1 cellular context compared by ENCODE assay signal in genomic region chr21:43718872-43719747, GRCh38.
TF ChIP-seq lines count a peak whose summit lies in the region.

PDXK (plus strand) TSS chr21:43719129; CDS start chr21:43719295, 166 bp downstream.

TF ChIP-seq in K562, 482 proteins besides CTCF, POLR2A, EP300 and RAD21 (continued from another document and continues in another):
- TF ChIP-seq EWSR1 (IDR thresholded peaks at IDR 0.05; ENCODE audit: borderline replicate concordance, low read depth, partially characterized antibody) = no peak
- TF ChIP-seq THAP12 (CRISPR knock-in tag; IDR thresholded peaks at IDR 0.05) = peak; percentile 70; the same call in 1 of the 2 replicates
- peak in 1 of 2 experiments; percentile 56; a peak in 3 of 4 replicates for TF ChIP-seq MNT (conservative IDR thresholded peaks at IDR 0.05)
- TF ChIP-seq ZNF316 (IDR thresholded peaks at IDR 0.05) = peak; percentile 74
- TF ChIP-seq HMGN3 (IDR thresholded peaks at IDR 0.05; ENCODE audit: borderline replicate concordance, extremely low read depth, insufficient read length, low read depth, low read length) = peak; percentile 72
- TF ChIP-seq SUPT5H (IDR thresholded peaks at IDR 0.05) = peak; percentile 65
- TF ChIP-seq FOSL1 (tag; conservative IDR thresholded peaks at IDR 0.05) = peak; percentile 54; the same call in 1 of the 2 replicates
- peak; percentile 73 for TF ChIP-seq CXXC5 (CRISPR knock-in tag; IDR thresholded peaks at IDR 0.05)
- TF ChIP-seq MBD2 (IDR thresholded peaks at IDR 0.05; ENCODE audit: borderline replicate concordance, low read depth) = no peak; the same call in 1 of the 2 replicates
- TF ChIP-seq RB1 (IDR thresholded peaks at IDR 0.05; ENCODE audit: low read depth) = peak; percentile 71
- peak; percentile 73; the same call in 1 of the 2 replicates for TF ChIP-seq POLR2AphosphoS5 (IDR thresholded peaks at IDR 0.05; ENCODE audit: control insufficient read depth, insufficient read depth, low read depth, low read length)
- TF ChIP-seq MITF (IDR thresholded peaks at IDR 0.05) = peak; percentile 45; the same call in 1 of the 2 replicates
- no peak for TF ChIP-seq NUFIP1 (IDR thresholded peaks at IDR 0.05; ENCODE audit: partially characterized antibody)
- peak in 1 of 2 experiments; percentile 62; a peak in 2 of 4 replicates for TF ChIP-seq HDAC1 (IDR thresholded peaks at IDR 0.05)
- TF ChIP-seq SMAD4 (CRISPR knock-in tag; conservative IDR thresholded peaks at IDR 0.05) = peak; percentile 61
- no peak for TF ChIP-seq ZSCAN32 (CRISPR knock-in tag; IDR thresholded peaks at IDR 0.05)
- no peak for TF ChIP-seq NCOA6 (IDR thresholded peaks at IDR 0.05)
- 0 out of 2 replicates have a peak, but pooled peaks have one; percentile 61 for TF ChIP-seq ZNF431 (CRISPR knock-in tag; IDR thresholded peaks at IDR 0.05)
- TF ChIP-seq UBTF (IDR thresholded peaks at IDR 0.05; ENCODE audit: borderline replicate concordance in 1 of 2, low read depth in 2 of 2, low read length in 2 of 2) = peak; percentile 23 to 72; a peak in 3 of 4 replicates
- 0 out of 2 replicates have a peak, but pooled peaks have one; percentile 51 for TF ChIP-seq ZNF511 (CRISPR knock-in tag; IDR thresholded peaks at IDR 0.05)
- peak; percentile 63 for TF ChIP-seq NEUROD1 (IDR thresholded peaks at IDR 0.05; ENCODE audit: borderline replicate concordance, low read depth, low read length, partially characterized antibody)
- TF ChIP-seq ELF1 (tag; IDR thresholded peaks at IDR 0.05) = 0 out of 2 replicates have a peak, but pooled peaks have one; percentile 52
- TF ChIP-seq ZNF175 (CRISPR knock-in tag; IDR thresholded peaks at IDR 0.05; ENCODE audit: low read depth) = peak; percentile 34; the same call in 1 of the 2 replicates
- TF ChIP-seq HNRNPL (IDR thresholded peaks at IDR 0.05; ENCODE audit: low read depth, low read length) = peak; percentile 65; the same call in 1 of the 2 replicates
- no peak for TF ChIP-seq BRF2 (IDR thresholded peaks at IDR 0.05; ENCODE audit: borderline replicate concordance, insufficient read depth, insufficient read length)
- peak; percentile 5; the same call in 1 of the 2 replicates for TF ChIP-seq SMARCC2 (IDR thresholded peaks at IDR 0.05; ENCODE audit: low read depth)
- peak; percentile 92 for TF ChIP-seq POLR2G (IDR thresholded peaks at IDR 0.05; ENCODE audit: low read depth, low read length)
- peak; percentile 11 to 86 for TF ChIP-seq E2F6 (IDR thresholded peaks at IDR 0.05; ENCODE audit: borderline replicate concordance in 1 of 2, extremely low read depth in 1 of 2, insufficient read depth in 1 of 2, insufficient read length in 1 of 2, low read depth in 1 of 2, low read length in 1 of 2, poor library complexity in 1 of 2, severe bottlenecking in 1 of 2)
- peak; percentile 80; the same call in 1 of the 2 replicates for TF ChIP-seq IRF2 (CRISPR knock-in tag; IDR thresholded peaks at IDR 0.05)
- TF ChIP-seq MTA3 (IDR thresholded peaks at IDR 0.05; ENCODE audit: borderline replicate concordance) = no peak
- 0 out of 2 replicates have a peak, but pooled peaks have one; percentile 37 for TF ChIP-seq CBX5 (IDR thresholded peaks at IDR 0.05; ENCODE audit: borderline replicate concordance, low read depth)
- TF ChIP-seq ZBTB12 (CRISPR knock-in tag; IDR thresholded peaks at IDR 0.05) = peak; percentile 62; the same call in 1 of the 2 replicates
- TF ChIP-seq NR4A1 (CRISPR knock-in tag; IDR thresholded peaks at IDR 0.05) = no peak
- TF ChIP-seq NR4A1 (tag; IDR thresholded peaks at IDR 0.05) = peak; percentile 33; the same call in 1 of the 2 replicates
- peak; percentile 44; the same call in 1 of the 2 replicates for TF ChIP-seq GABPB1 (CRISPR knock-in tag; IDR thresholded peaks at IDR 0.05)
- 0 out of 2 replicates have a peak, but pooled peaks have one; percentile 12 for TF ChIP-seq TEAD4 (IDR thresholded peaks at IDR 0.05; ENCODE audit: low read length)
- TF ChIP-seq TEAD4 (CRISPR knock-in tag; IDR thresholded peaks at IDR 0.05; ENCODE audit: borderline replicate concordance) = no peak
- TF ChIP-seq POLR2H (tag; IDR thresholded peaks at IDR 0.05; ENCODE audit: low read depth) = peak; percentile 68; the same call in 1 of the 2 replicates
- TF ChIP-seq SIN3A (IDR thresholded peaks at IDR 0.05; ENCODE audit: borderline replicate concordance in 2 of 2, control insufficient read depth in 1 of 2, low read depth in 2 of 2, low read length in 2 of 2) = peak; percentile 27 to 43; a peak in 2 of 4 replicates
- peak; percentile 88 for TF ChIP-seq MYC (IDR thresholded peaks at IDR 0.05; ENCODE audit: low read depth, low read length)
- TF ChIP-seq MYC (CRISPR knock-in tag; IDR thresholded peaks at IDR 0.05; ENCODE audit: borderline replicate concordance, low read depth) = no peak
- TF ChIP-seq SNRNP70 (optimal IDR thresholded peaks at IDR 0.05; ENCODE audit: low read depth, low read length) = no peak
- peak; percentile 86; the same call in 1 of the 2 replicates for TF ChIP-seq PHF8 (IDR thresholded peaks at IDR 0.05; ENCODE audit: borderline replicate concordance, low read length)
- peak; percentile 54; the same call in 1 of the 2 replicates for TF ChIP-seq STAG1 (CRISPR knock-in tag; IDR thresholded peaks at IDR 0.05; ENCODE audit: borderline replicate concordance)
- peak; percentile 68 for TF ChIP-seq ATF3 (IDR thresholded peaks at IDR 0.05)
- 0 out of 2 replicates have a peak, but pooled peaks have one; percentile 53 for TF ChIP-seq ATF3 (CRISPR knock-in tag; conservative IDR thresholded peaks at IDR 0.05)
- TF ChIP-seq C11orf30 (IDR thresholded peaks at IDR 0.05; ENCODE audit: low read depth) = peak; percentile 81
- peak; percentile 64 for TF ChIP-seq RBBP5 (IDR thresholded peaks at IDR 0.05; ENCODE audit: borderline replicate concordance, insufficient read depth, low read length, poor library complexity, severe bottlenecking)
- TF ChIP-seq OTX1 (CRISPR knock-in tag; IDR thresholded peaks at IDR 0.05) = no peak
- 0 out of 2 replicates have a peak, but pooled peaks have one; percentile 65 for TF ChIP-seq ZNF282 (CRISPR knock-in tag; IDR thresholded peaks at IDR 0.05)
- TF ChIP-seq BACH1 (tag; IDR thresholded peaks at IDR 0.05) = no peak
- peak; percentile 78 for TF ChIP-seq CEBPG (CRISPR knock-in tag; IDR thresholded peaks at IDR 0.05)
- peak in 1 of 2 experiments; percentile 79; a peak in 3 of 4 replicates for TF ChIP-seq CEBPG (tag; conservative IDR thresholded peaks at IDR 0.05 in 1 of 2, IDR thresholded peaks at IDR 0.05 in 1 of 2)
- no peak for TF ChIP-seq MAFG (tag; conservative IDR thresholded peaks at IDR 0.05)
- TF ChIP-seq ZNF639 (CRISPR knock-in tag; conservative IDR thresholded peaks at IDR 0.05 in 1 of 2, IDR thresholded peaks at IDR 0.05 in 1 of 2) = peak in 1 of 2 experiments; percentile 88; a peak in 2 of 4 replicates
- peak; percentile 100 for TF ChIP-seq ZNF24 (IDR thresholded peaks at IDR 0.05)
